In the genomic region with DNA sequence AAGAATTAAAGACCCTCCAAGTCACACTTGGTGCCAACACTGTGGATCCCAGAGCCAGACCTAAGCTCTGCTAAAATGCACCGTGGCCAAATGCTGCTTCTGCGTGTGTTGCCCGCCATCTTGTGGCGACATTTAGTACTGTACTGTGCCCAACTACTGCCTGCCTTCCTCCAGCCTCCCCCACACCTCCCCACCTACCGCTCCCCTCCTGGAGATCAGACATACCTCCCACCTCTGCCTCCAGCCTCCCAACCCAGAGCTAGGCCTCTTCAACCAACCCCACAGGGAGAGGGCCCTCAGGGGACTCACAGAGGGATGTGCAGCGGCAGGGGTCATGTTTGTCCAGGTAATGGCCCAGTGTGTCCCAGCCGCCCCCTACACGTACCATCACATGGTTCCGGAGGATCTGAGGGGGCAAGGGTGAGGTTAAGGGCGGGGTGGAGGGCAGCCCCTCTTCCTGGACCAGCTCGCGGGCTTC, we compare ENCODE assay signal across 8 cellular contexts. TPM values are rescaled to one million over a fixed set of nuclear protein-coding genes. Genes with fewer than 3 reads are reported as not detected.
DNase-seq lines count a peak whose midpoint lies in the region; ATAC-seq and TF ChIP-seq lines count a peak whose summit lies in the region.

No MANE protein-coding gene starts in this region.

- H3K56ac ChIP-seq in H9 (ENCODE audit: insufficient read length, low read depth, low read length) = no peak overlapping the region

- POLR2A ChIA-PET in BJ (lab: Charles Lee) = no interaction called here

- no peaks in the 10 kb centered on the region for H3K23me2 ChIP-seq in H9 (ENCODE audit: insufficient read length, low read depth, low read length, poor library complexity, severe bottlenecking)

- H3K79me2 ChIP-seq in H9 (ENCODE audit: insufficient read depth, low read length) = no peaks in the 10 kb centered on the region

- no peak overlapping the region for H3K4ac ChIP-seq in H9 (ENCODE audit: low read depth, low read length)

- H3K9ac ChIP-seq in H9 (ENCODE audit: extremely low read depth, insufficient read length, low read length) = no peak overlapping the region

- no peaks in the 10 kb centered on the region for H3K36me3 ChIP-seq in BJ (ENCODE audit: control insufficient read depth, insufficient read depth, low read length)

- H4K91ac ChIP-seq in H9 (ENCODE audit: insufficient read length, low read depth, low read length) = no peak overlapping the region

- H3T11ph ChIP-seq in H9 (ENCODE audit: low read length) = no peak overlapping the region

- no peaks in the 10 kb centered on the region for H3K4me1 ChIP-seq in H9 (ENCODE audit: insufficient read depth, low read length)

- peaks cover 48% of the 10 kb centered on the region for H3K27me3 Mint-ChIP-seq in H9 (ENCODE audit: low read depth)

- no peaks in the 10 kb centered on the region; a peak in 1 of 5 replicates for H3K9me3 Mint-ChIP-seq in H9

- H2BK120ac ChIP-seq in H9 (ENCODE audit: low read depth, low read length, poor library complexity, severe bottlenecking) = no peak overlapping the region

- H3K27me3 ChIP-seq in BJ (ENCODE audit: control insufficient read depth, insufficient read depth, low read length) (peaks cover 13% of the 10 kb centered on the region), H9 (ENCODE audit: insufficient read depth, low read length) (peaks cover 7% of the 10 kb centered on the region; the same call in 1 of the 2 replicates)

- no peak overlapping the region for H4K5ac ChIP-seq in H9 (ENCODE audit: insufficient read length, low read depth, low read length)

- no peak overlapping the region for H3K23ac ChIP-seq in H9 (ENCODE audit: insufficient read length, low read depth, low read length)

- H2BK15ac ChIP-seq in H9 (ENCODE audit: low read depth, low read length) = no peak overlapping the region

- H2BK12ac ChIP-seq in H9 (ENCODE audit: insufficient read length, low read depth, low read length) = no peak overlapping the region

- CTCF ChIA-PET in BJ (lab: Yijun Ruan, JAX) = interaction anchor here (0.6 to 12.1 kb wide), 63 partner anchors 9 to 752 kb away, joined by 3 to 268 read pairs (median 5); partner anchors contain the start of genes C17orf50, PEX12, RASL10B and SLFN12L

- no peaks in the 10 kb centered on the region for H3K9me3 ChIP-seq in H9 (ENCODE audit: control insufficient read depth, low read depth, low read length)

- H2AFZ ChIP-seq in H9 (ENCODE audit: low read length) = no peak overlapping the region

- no peak for ATAC-seq in GM21825 (IDR thresholded peaks at IDR 0.05; ENCODE audit: unreplicated experiment)

- H2BK5ac ChIP-seq in H9 (ENCODE audit: insufficient read length, low read length) = no peak overlapping the region

- H2AK5ac ChIP-seq in H9 (ENCODE audit: insufficient read length, low read length) = no peak overlapping the region

- TF ChIP-seq CTCF in BJ (IDR thresholded peaks at IDR 0.05; ENCODE audit: insufficient read depth, low read depth, low read length) = peak; percentile 82
- TF ChIP-seq CTCF in H9 (conservative IDR thresholded peaks at IDR 0.05) = peak; percentile 91

- no peak overlapping the region for H3K14ac ChIP-seq in H9 (ENCODE audit: insufficient read depth, low read length)

- H3K4me3 Mint-ChIP-seq in H9 = no peak overlapping the region

- H3K27ac Mint-ChIP-seq in H9 = no peak overlapping the region

- no peak overlapping the region for H3K27ac ChIP-seq in H9 (ENCODE audit: insufficient read length, low read depth, low read length)

- no peak overlapping the region for H2BK20ac ChIP-seq in H9 (ENCODE audit: low read depth, low read length, poor library complexity, severe bottlenecking)

- H3K4me3 ChIP-seq in BJ (ENCODE audit: low read depth, low read length) = no peak overlapping the region

- no peak overlapping the region for H3K4me2 ChIP-seq in H9 (ENCODE audit: insufficient read depth, insufficient read length, low read length)

- DNase-seq in BJ (ENCODE audit: low read depth) (no peak), H9 (peak; percentile 88), NCI-H748 (lab: John Stamatoyannopoulos, UW; ENCODE audit: unreplicated experiment) (peak; percentile 70), dermis microvascular lymphatic vessel endothelial cell (ENCODE audit: low read depth in 2 of 2) (peak; percentile 67 to 80), medulla oblongata (ENCODE audit: extremely low spot score) (peak; percentile 85)
- peak; percentile 64 to 69 for DNase-seq in activated CD4-positive, alpha-beta T cell treated with anti-CD3 and anti-CD28 coated beads, Interleukin-2, amount 50 U/mL, for 24 hours (ENCODE audit: low read depth in 1 of 2, low spot score in 1 of 2)
- DNase-seq in stimulated activated CD8-positive, alpha-beta memory T cell treated with anti-CD3 and anti-CD28 coated beads, Interleukin-15, amount 100 ng/mL, for 1 hour (ENCODE audit: low read depth) = peak; percentile 71

- no peaks in the 10 kb centered on the region for H4K20me1 ChIP-seq in H9 (ENCODE audit: control insufficient read depth, insufficient read depth, insufficient read length)

- H3K36me3 Mint-ChIP-seq in H9 (ENCODE audit: insufficient read depth in 1 of 3, low read depth in 3 of 3) = no peaks in the 10 kb centered on the region

- no peak overlapping the region for H3K18ac ChIP-seq in H9 (ENCODE audit: insufficient read length, low read depth, low read length)

- no peaks in the 10 kb centered on the region for H3K79me1 ChIP-seq in H9 (ENCODE audit: insufficient read depth, low read depth, low read length, poor library complexity, severe bottlenecking)

- peaks cover 16 to 27% of the 10 kb centered on the region in 2 experiments for H3K4me1 Mint-ChIP-seq in H9

- H4K8ac ChIP-seq in H9 (replicated peaks; ENCODE audit: insufficient read length, low read depth, low read length) = no peak overlapping the region

- WGBS in H9 (ENCODE audit: extremely low coverage, insufficient read length, low lambda C conversion rate) = no CpG with 5 or more reads among the region's 12 CpGs

RNA-seq across cellular contexts. Expression of gene GAS2L2, which starts 5.5 kb away (rescaled TPM):
- not detected in 2 replicates for polyA plus RNA-seq in BJ (2011; rRNA removed)
- polyA minus RNA-seq in BJ (2011; rRNA and poly(A)+ RNA removed) = not detected in 2 replicates
- total RNA-seq in H9 (2021) (not detected in 2 replicates), dermis microvascular lymphatic vessel endothelial cell (under 0.01 TPM in 1 of 2 replicates, not detected in the other)

RNA-seq across cellular contexts. Expression of gene C17orf50, which starts 13.1 kb away (rescaled TPM):
- polyA plus RNA-seq in BJ (2011; rRNA removed) = not detected in 2 replicates
- not detected in 2 replicates for polyA minus RNA-seq in BJ (2011; rRNA and poly(A)+ RNA removed)
- total RNA-seq in H9 (2021) (not detected in 2 replicates), dermis microvascular lymphatic vessel endothelial cell (not detected in 2 replicates)

RNA-seq across cellular contexts. Expression of gene RASL10B, which starts 16.1 kb away (rescaled TPM):
- polyA plus RNA-seq in BJ (2011; rRNA removed) = 3.2 and 4.5 TPM in 2 replicates
- 4.1 and 8.4 TPM in 2 replicates for polyA minus RNA-seq in BJ (2011; rRNA and poly(A)+ RNA removed)
- total RNA-seq in H9 (2021) (15.0 and 15.9 TPM in 2 replicates), dermis microvascular lymphatic vessel endothelial cell (under 0.01 and 0.13 TPM in 2 replicates)

RNA-seq across cellular contexts. Expression of gene MMP28, which starts 47.9 kb away (rescaled TPM):
- 0.15 and 0.28 TPM in 2 replicates for polyA plus RNA-seq in BJ (2011; rRNA removed)
- not detected in 2 replicates for polyA minus RNA-seq in BJ (2011; rRNA and poly(A)+ RNA removed)
- total RNA-seq in H9 (2021) = not detected in 2 replicates
- 1.3 and 2.4 TPM in 2 replicates for total RNA-seq in dermis microvascular lymphatic vessel endothelial cell

Comparison
In these comparisons a context has a peak if more than half of its experiments do, and no peak if none do; other contexts are left out.
1. RNA of gene RASL10B, which starts 16.1 kb away (total RNA-seq): 15.0 to 15.9 TPM in H9; under 0.01 to 0.13 TPM in dermis microvascular lymphatic vessel endothelial cell; every median in the first group is over 10 times any median in the second.